1 cellular context compared by ENCODE assay signal in the genomic region with DNA sequence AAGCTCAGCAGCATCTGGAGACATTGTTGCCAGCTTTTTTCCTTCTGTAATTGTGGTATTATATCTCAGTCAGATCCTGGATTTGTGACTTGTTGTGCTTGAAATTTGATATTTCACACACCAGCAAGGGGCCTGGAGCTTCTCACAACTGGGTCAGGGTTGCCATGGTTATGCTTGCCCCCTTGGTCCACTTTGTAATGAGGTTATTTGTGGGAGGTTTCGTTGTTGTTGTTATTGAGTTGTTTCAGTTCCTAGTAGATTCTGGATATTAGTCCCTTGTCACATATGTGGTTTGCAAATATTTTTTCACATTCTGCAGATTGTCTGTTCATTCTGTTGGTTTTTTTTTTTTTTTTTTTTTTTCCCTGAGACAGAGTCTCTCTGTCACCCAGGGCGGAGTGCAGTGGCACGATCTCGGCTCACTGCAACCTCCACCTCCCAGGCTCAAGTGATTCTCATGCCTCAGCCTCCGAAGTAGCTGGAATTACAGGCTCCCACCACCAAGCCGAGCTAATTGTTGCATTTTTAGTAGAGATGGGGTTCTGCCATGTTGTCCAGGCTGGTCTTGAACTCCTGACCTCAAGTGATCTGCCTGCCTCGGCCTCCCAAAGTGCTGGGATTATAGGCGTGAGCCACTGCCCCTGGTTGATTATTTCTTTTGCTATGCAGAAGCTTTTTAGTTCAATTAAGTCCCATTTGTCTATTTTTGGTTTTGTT.
TF ChIP-seq lines count a peak whose summit lies in the region.

No MANE protein-coding gene starts in this region.

TF ChIP-seq in GM12878, 131 proteins besides CTCF, POLR2A, EP300 and RAD21 (continued from another document and continues in another):
- TF ChIP-seq TCF12 (IDR thresholded peaks at IDR 0.05; ENCODE audit: low read depth, low read length) = peak; percentile 55; the same call in 1 of the 2 replicates
- no peak for TF ChIP-seq NR2C1 (IDR thresholded peaks at IDR 0.05)
- TF ChIP-seq, protein P1, sequence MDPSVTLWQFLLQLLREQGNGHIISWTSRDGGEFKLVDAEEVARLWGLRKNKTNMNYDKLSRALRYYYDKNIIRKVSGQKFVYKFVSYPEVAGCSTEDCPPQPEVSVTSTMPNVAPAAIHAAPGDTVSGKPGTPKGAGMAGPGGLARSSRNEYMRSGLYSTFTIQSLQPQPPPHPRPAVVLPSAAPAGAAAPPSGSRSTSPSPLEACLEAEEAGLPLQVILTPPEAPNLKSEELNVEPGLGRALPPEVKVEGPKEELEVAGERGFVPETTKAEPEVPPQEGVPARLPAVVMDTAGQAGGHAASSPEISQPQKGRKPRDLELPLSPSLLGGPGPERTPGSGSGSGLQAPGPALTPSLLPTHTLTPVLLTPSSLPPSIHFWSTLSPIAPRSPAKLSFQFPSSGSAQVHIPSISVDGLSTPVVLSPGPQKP (IDR thresholded peaks at IDR 0.05; ENCODE audit: low read depth, low read length) = no peak
- TF ChIP-seq PAX8 (IDR thresholded peaks at IDR 0.05) = no peak
- TF ChIP-seq, protein P2, sequence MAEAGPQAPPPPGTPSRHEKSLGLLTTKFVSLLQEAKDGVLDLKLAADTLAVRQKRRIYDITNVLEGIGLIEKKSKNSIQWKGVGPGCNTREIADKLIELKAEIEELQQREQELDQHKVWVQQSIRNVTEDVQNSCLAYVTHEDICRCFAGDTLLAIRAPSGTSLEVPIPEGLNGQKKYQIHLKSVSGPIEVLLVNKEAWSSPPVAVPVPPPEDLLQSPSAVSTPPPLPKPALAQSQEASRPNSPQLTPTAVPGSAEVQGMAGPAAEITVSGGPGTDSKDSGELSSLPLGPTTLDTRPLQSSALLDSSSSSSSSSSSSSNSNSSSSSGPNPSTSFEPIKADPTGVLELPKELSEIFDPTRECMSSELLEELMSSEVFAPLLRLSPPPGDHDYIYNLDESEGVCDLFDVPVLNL (IDR thresholded peaks at IDR 0.05; ENCODE audit: low read depth, low read length) = no peak
- peak; percentile 92 for TF ChIP-seq CREM (IDR thresholded peaks at IDR 0.05; ENCODE audit: low read depth)
- peak; percentile 97 for TF ChIP-seq ATF2 (IDR thresholded peaks at IDR 0.05; ENCODE audit: low read length)
- TF ChIP-seq SIX5 (IDR thresholded peaks at IDR 0.05; ENCODE audit: low read depth, low read length, severe bottlenecking) = no peak
- TF ChIP-seq IRF4 (IDR thresholded peaks at IDR 0.05; ENCODE audit: low read depth, low read length) = peak; percentile 98
- TF ChIP-seq, protein P3, sequence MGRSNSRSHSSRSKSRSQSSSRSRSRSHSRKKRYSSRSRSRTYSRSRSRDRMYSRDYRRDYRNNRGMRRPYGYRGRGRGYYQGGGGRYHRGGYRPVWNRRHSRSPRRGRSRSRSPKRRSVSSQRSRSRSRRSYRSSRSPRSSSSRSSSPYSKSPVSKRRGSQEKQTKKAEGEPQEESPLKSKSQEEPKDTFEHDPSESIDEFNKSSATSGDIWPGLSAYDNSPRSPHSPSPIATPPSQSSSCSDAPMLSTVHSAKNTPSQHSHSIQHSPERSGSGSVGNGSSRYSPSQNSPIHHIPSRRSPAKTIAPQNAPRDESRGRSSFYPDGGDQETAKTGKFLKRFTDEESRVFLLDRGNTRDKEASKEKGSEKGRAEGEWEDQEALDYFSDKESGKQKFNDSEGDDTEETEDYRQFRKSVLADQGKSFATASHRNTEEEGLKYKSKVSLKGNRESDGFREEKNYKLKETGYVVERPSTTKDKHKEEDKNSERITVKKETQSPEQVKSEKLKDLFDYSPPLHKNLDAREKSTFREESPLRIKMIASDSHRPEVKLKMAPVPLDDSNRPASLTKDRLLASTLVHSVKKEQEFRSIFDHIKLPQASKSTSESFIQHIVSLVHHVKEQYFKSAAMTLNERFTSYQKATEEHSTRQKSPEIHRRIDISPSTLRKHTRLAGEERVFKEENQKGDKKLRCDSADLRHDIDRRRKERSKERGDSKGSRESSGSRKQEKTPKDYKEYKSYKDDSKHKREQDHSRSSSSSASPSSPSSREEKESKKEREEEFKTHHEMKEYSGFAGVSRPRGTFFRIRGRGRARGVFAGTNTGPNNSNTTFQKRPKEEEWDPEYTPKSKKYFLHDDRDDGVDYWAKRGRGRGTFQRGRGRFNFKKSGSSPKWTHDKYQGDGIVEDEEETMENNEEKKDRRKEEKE (IDR thresholded peaks at IDR 0.05) = no peak
- peak; percentile 84 for TF ChIP-seq PAX5 (IDR thresholded peaks at IDR 0.05; ENCODE audit: borderline replicate concordance, low read depth, low read length)
- peak; percentile 61; the same call in 1 of the 2 replicates for TF ChIP-seq TCF7 (IDR thresholded peaks at IDR 0.05; ENCODE audit: borderline replicate concordance)
- TF ChIP-seq CHD4 (IDR thresholded peaks at IDR 0.05) = no peak
- TF ChIP-seq CHD2 (IDR thresholded peaks at IDR 0.05; ENCODE audit: borderline replicate concordance, low read depth, low read length) = peak; percentile 82; the same call in 1 of the 2 replicates
- TF ChIP-seq, protein P4, sequence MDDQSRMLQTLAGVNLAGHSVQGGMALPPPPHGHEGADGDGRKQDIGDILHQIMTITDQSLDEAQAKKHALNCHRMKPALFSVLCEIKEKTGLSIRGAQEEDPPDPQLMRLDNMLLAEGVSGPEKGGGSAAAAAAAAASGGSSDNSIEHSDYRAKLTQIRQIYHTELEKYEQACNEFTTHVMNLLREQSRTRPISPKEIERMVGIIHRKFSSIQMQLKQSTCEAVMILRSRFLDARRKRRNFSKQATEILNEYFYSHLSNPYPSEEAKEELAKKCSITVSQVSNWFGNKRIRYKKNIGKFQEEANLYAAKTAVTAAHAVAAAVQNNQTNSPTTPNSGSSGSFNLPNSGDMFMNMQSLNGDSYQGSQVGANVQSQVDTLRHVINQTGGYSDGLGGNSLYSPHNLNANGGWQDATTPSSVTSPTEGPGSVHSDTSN (IDR thresholded peaks at IDR 0.05; ENCODE audit: insufficient replicate concordance, low read depth, low read length) = no peak
- TF ChIP-seq SMC3 (IDR thresholded peaks at IDR 0.05; ENCODE audit: borderline replicate concordance, low read length) = no peak; the same call in 1 of the 2 replicates
- no peak for TF ChIP-seq KDM1A (IDR thresholded peaks at IDR 0.05; ENCODE audit: borderline replicate concordance)
- TF ChIP-seq CEBPB (IDR thresholded peaks at IDR 0.05; ENCODE audit: borderline replicate concordance in 1 of 2, low read depth in 2 of 2, low read length in 2 of 2) = no peak
- TF ChIP-seq WRNIP1 (IDR thresholded peaks at IDR 0.05; ENCODE audit: borderline replicate concordance, low read depth, low read length) = peak; percentile 50; the same call in 1 of the 2 replicates
- no peak for TF ChIP-seq HDAC2 (IDR thresholded peaks at IDR 0.05)
- TF ChIP-seq ZZZ3 (IDR thresholded peaks at IDR 0.05; ENCODE audit: control insufficient read depth, insufficient read length, low read depth) = no peak
- no peak for TF ChIP-seq SRF (IDR thresholded peaks at IDR 0.05; ENCODE audit: low read depth in 2 of 2, low read length in 2 of 2)
- TF ChIP-seq RUNX3 (IDR thresholded peaks at IDR 0.05; ENCODE audit: low read length) = peak; percentile 97
- no peak for TF ChIP-seq GATAD2B (conservative IDR thresholded peaks at IDR 0.05; ENCODE audit: low read depth)
- TF ChIP-seq NFYA (IDR thresholded peaks at IDR 0.05; ENCODE audit: borderline replicate concordance, low read depth, low read length) = no peak
- TF ChIP-seq ZNF207 (IDR thresholded peaks at IDR 0.05; ENCODE audit: borderline replicate concordance) = no peak
- TF ChIP-seq ETV6 (conservative IDR thresholded peaks at IDR 0.05 in 1 of 2, IDR thresholded peaks at IDR 0.05 in 1 of 2; ENCODE audit: borderline replicate concordance in 1 of 2, low read depth in 1 of 2) = no peak; a peak in 1 of 4 replicates
- TF ChIP-seq TCF3 (IDR thresholded peaks at IDR 0.05; ENCODE audit: borderline replicate concordance, insufficient read depth, low read depth, low read length) = peak; percentile 61; the same call in 1 of the 2 replicates
- peak; percentile 89; the same call in 1 of the 2 replicates for TF ChIP-seq ZBED1 (IDR thresholded peaks at IDR 0.05; ENCODE audit: borderline replicate concordance)
- TF ChIP-seq SIN3A (IDR thresholded peaks at IDR 0.05; ENCODE audit: low read depth, low read length) = no peak
- TF ChIP-seq SMAD1 (IDR thresholded peaks at IDR 0.05; ENCODE audit: low read depth, partially characterized antibody) = peak; percentile 93
- peak; percentile 81 for TF ChIP-seq HDGF (IDR thresholded peaks at IDR 0.05)
- TF ChIP-seq RELA (IDR thresholded peaks at IDR 0.05; ENCODE audit: borderline replicate concordance, partially characterized antibody) = peak; percentile 4
- TF ChIP-seq TBL1XR1 (IDR thresholded peaks at IDR 0.05; ENCODE audit: low read depth, low read length) = peak; percentile 97
- no peak for TF ChIP-seq ZNF24 (IDR thresholded peaks at IDR 0.05)
- peak; percentile 98 for TF ChIP-seq ZNF384 (IDR thresholded peaks at IDR 0.05; ENCODE audit: borderline replicate concordance, low read depth, low read length)
- TF ChIP-seq TARDBP (IDR thresholded peaks at IDR 0.05; ENCODE audit: borderline replicate concordance) = no peak
- peak; percentile 58 to 77 for TF ChIP-seq BHLHE40 (IDR thresholded peaks at IDR 0.05; ENCODE audit: borderline replicate concordance in 1 of 2, low read depth in 2 of 2, low read length in 1 of 2)
- TF ChIP-seq, protein P5, sequence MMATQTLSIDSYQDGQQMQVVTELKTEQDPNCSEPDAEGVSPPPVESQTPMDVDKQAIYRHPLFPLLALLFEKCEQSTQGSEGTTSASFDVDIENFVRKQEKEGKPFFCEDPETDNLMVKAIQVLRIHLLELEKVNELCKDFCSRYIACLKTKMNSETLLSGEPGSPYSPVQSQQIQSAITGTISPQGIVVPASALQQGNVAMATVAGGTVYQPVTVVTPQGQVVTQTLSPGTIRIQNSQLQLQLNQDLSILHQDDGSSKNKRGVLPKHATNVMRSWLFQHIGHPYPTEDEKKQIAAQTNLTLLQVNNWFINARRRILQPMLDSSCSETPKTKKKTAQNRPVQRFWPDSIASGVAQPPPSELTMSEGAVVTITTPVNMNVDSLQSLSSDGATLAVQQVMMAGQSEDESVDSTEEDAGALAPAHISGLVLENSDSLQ (IDR thresholded peaks at IDR 0.05) = peak; percentile 55; the same call in 1 of the 2 replicates
- TF ChIP-seq, protein P6, sequence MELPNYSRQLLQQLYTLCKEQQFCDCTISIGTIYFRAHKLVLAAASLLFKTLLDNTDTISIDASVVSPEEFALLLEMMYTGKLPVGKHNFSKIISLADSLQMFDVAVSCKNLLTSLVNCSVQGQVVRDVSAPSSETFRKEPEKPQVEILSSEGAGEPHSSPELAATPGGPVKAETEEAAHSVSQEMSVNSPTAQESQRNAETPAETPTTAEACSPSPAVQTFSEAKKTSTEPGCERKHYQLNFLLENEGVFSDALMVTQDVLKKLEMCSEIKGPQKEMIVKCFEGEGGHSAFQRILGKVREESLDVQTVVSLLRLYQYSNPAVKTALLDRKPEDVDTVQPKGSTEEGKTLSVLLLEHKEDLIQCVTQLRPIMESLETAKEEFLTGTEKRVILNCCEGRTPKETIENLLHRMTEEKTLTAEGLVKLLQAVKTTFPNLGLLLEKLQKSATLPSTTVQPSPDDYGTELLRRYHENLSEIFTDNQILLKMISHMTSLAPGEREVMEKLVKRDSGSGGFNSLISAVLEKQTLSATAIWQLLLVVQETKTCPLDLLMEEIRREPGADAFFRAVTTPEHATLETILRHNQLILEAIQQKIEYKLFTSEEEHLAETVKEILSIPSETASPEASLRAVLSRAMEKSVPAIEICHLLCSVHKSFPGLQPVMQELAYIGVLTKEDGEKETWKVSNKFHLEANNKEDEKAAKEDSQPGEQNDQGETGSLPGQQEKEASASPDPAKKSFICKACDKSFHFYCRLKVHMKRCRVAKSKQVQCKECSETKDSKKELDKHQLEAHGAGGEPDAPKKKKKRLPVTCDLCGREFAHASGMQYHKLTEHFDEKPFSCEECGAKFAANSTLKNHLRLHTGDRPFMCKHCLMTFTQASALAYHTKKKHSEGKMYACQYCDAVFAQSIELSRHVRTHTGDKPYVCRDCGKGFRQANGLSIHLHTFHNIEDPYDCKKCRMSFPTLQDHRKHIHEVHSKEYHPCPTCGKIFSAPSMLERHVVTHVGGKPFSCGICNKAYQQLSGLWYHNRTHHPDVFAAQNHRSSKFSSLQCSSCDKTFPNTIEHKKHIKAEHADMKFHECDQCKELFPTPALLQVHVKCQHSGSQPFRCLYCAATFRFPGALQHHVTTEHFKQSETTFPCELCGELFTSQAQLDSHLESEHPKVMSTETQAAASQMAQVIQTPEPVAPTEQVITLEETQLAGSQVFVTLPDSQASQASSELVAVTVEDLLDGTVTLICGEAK (IDR thresholded peaks at IDR 0.05; ENCODE audit: borderline replicate concordance) = no peak
- no peak for TF ChIP-seq NR2C2 (IDR thresholded peaks at IDR 0.05; ENCODE audit: borderline replicate concordance, control insufficient read depth, insufficient read length, low read depth)
- TF ChIP-seq MYC (IDR thresholded peaks at IDR 0.05; ENCODE audit: insufficient read depth, insufficient read length, insufficient replicate concordance, low read length, severe bottlenecking) = no peak
- peak; percentile 80 for TF ChIP-seq KLF5 (IDR thresholded peaks at IDR 0.05; ENCODE audit: partially characterized antibody)
- TF ChIP-seq POU2F2 (IDR thresholded peaks at IDR 0.05; ENCODE audit: borderline replicate concordance, low read depth, low read length) = peak; percentile 93
- TF ChIP-seq FOXK2 (IDR thresholded peaks at IDR 0.05) = no peak
- no peak for TF ChIP-seq KAT2A (conservative IDR thresholded peaks at IDR 0.05; ENCODE audit: control insufficient read depth, low read depth, low read length)
- TF ChIP-seq, protein P7, sequence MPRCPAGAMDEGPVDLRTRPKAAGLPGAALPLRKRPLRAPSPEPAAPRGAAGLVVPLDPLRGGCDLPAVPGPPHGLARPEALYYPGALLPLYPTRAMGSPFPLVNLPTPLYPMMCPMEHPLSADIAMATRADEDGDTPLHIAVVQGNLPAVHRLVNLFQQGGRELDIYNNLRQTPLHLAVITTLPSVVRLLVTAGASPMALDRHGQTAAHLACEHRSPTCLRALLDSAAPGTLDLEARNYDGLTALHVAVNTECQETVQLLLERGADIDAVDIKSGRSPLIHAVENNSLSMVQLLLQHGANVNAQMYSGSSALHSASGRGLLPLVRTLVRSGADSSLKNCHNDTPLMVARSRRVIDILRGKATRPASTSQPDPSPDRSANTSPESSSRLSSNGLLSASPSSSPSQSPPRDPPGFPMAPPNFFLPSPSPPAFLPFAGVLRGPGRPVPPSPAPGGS (IDR thresholded peaks at IDR 0.05; ENCODE audit: borderline replicate concordance, insufficient read depth, low read depth, low read length, poor library complexity, severe bottlenecking) = peak; percentile 96
- no peak for TF ChIP-seq HCFC1 (IDR thresholded peaks at IDR 0.05; ENCODE audit: low read length)
